2 cellular contexts compared by ENCODE assay signal in genomic region chr1:16009030-16009460, GRCh38.
A peak's percentile ranks its signal among the peaks of the same experiment; 100 is the strongest.
TF ChIP-seq lines count a peak whose summit lies in the region.

No MANE protein-coding gene starts in this region.

TF ChIP-seq in HEK293, 187 proteins besides CTCF, POLR2A, EP300 and RAD21:
- TF ChIP-seq ZNF433 (tag by site-specific recombination; IDR thresholded peaks at IDR 0.05; ENCODE audit: low read depth) (no peak), ZNF175 (tag by site-specific recombination; IDR thresholded peaks at IDR 0.05) (no peak), ZBTB11 (tag by site-specific recombination; conservative IDR thresholded peaks at IDR 0.05; ENCODE audit: low read depth) (no peak), SP7 (tag by site-specific recombination; IDR thresholded peaks at IDR 0.05) (0 out of 2 replicates have a peak, but pooled peaks have one; percentile 22), ZNF350 (tag by site-specific recombination; IDR thresholded peaks at IDR 0.05) (no peak), REPIN1 (tag by site-specific recombination; IDR thresholded peaks at IDR 0.05; ENCODE audit: low read depth) (no peak), ZNF624 (tag by site-specific recombination; IDR thresholded peaks at IDR 0.05) (no peak), KLF8 (tag by site-specific recombination; IDR thresholded peaks at IDR 0.05) (no peak), ZNF514 (tag by site-specific recombination; IDR thresholded peaks at IDR 0.05) (no peak), ZNF335 (tag by site-specific recombination; conservative IDR thresholded peaks at IDR 0.05) (no peak), ZNF16 (tag by site-specific recombination; IDR thresholded peaks at IDR 0.05; ENCODE audit: low read depth) (no peak), GLI4 (tag by site-specific recombination; IDR thresholded peaks at IDR 0.05) (no peak), ZNF610 (tag by site-specific recombination; IDR thresholded peaks at IDR 0.05; ENCODE audit: borderline replicate concordance) (no peak), ZSCAN30 (tag by site-specific recombination; IDR thresholded peaks at IDR 0.05) (no peak), ZNF768 (tag by site-specific recombination; IDR thresholded peaks at IDR 0.05) (no peak), ZIC2 (tag by site-specific recombination; IDR thresholded peaks at IDR 0.05) (no peak), ZNF302 (tag by site-specific recombination; IDR thresholded peaks at IDR 0.05; ENCODE audit: low read depth) (no peak), ZNF146 (tag by site-specific recombination; IDR thresholded peaks at IDR 0.05) (no peak), BCL6B (tag by site-specific recombination; IDR thresholded peaks at IDR 0.05) (no peak), ZNF654 (tag by site-specific recombination; IDR thresholded peaks at IDR 0.05; ENCODE audit: low read depth) (peak; percentile 85), ZNF776 (tag by site-specific recombination; IDR thresholded peaks at IDR 0.05; ENCODE audit: borderline replicate concordance) (no peak), ZSCAN16 (tag by site-specific recombination; IDR thresholded peaks at IDR 0.05) (no peak), ZNF404 (tag by site-specific recombination; IDR thresholded peaks at IDR 0.05) (no peak), ZNF843 (tag by site-specific recombination; IDR thresholded peaks at IDR 0.05) (no peak), GLI2 (tag by site-specific recombination; IDR thresholded peaks at IDR 0.05; ENCODE audit: borderline replicate concordance, low read depth) (no peak), GLIS1 (tag by site-specific recombination; IDR thresholded peaks at IDR 0.05) (peak; percentile 78), PRDM6 (tag by site-specific recombination; IDR thresholded peaks at IDR 0.05) (no peak), ZNF707 (tag by site-specific recombination; IDR thresholded peaks at IDR 0.05) (no peak), KLF9 (tag by site-specific recombination; IDR thresholded peaks at IDR 0.05; ENCODE audit: low read depth) (no peak), ZNF596 (tag by site-specific recombination; IDR thresholded peaks at IDR 0.05) (no peak), ZNF2 (tag by site-specific recombination; IDR thresholded peaks at IDR 0.05) (peak; percentile 42; the same call in 1 of the 2 replicates)

TF ChIP-seq in H1, 55 proteins besides CTCF, POLR2A, EP300 and RAD21:
- TF ChIP-seq ATF3 (IDR thresholded peaks at IDR 0.05; ENCODE audit: insufficient read depth, low read depth, low read length) (no peak), KDM4A (IDR thresholded peaks at IDR 0.05; ENCODE audit: low read depth, low read length, severe bottlenecking) (no peak), TBP (IDR thresholded peaks at IDR 0.05; ENCODE audit: low read depth, low read length) (no peak), BRCA1 (IDR thresholded peaks at IDR 0.05; ENCODE audit: low read depth, low read length) (0 out of 2 replicates have a peak, but pooled peaks have one; percentile 7), GABPA (IDR thresholded peaks at IDR 0.05; ENCODE audit: borderline replicate concordance, insufficient read depth, low read length) (peak; percentile 52; the same call in 1 of the 2 replicates), RBBP5 (IDR thresholded peaks at IDR 0.05; ENCODE audit: borderline replicate concordance, low read depth, low read length) (no peak), CHD2 (IDR thresholded peaks at IDR 0.05; ENCODE audit: low read length) (0 out of 2 replicates have a peak, but pooled peaks have one; percentile 16), CHD1 (IDR thresholded peaks at IDR 0.05; ENCODE audit: low read depth, low read length) (no peak), YY1 (IDR thresholded peaks at IDR 0.05; ENCODE audit: low read depth, low read length) (no peak), RXRA (IDR thresholded peaks at IDR 0.05; ENCODE audit: insufficient read depth, low read depth, low read length) (no peak), NANOG (IDR thresholded peaks at IDR 0.05; ENCODE audit: insufficient read depth, low read depth, low read length, poor library complexity, severe bottlenecking) (no peak), BCL11A (IDR thresholded peaks at IDR 0.05; ENCODE audit: low read depth in 2 of 2, low read length in 2 of 2) (no peak)
TF ChIP-seq in H1: peak in this region for 3.
